ENCODE assay signal across 8 cellular contexts in genomic region chr6:151004415-151005024, GRCh38.
A peak's percentile ranks its signal among the peaks of the same experiment; 100 is the strongest.
DNase-seq lines count a peak whose midpoint lies in the region; FAIRE-seq and TF ChIP-seq lines count a peak whose summit lies in the region.

No MANE protein-coding gene starts in this region.

- H3K4me3 ChIP-seq in AG10803 (ENCODE audit: low read length): no peak overlapping the region
- peak overlapping the region; percentile 54 for H3K4me3 ChIP-seq in SK-N-MC
- no peak overlapping the region for H3K4me3 ChIP-seq in fibroblast of villous mesenchyme (ENCODE audit: low read depth, low read length)
- H3K4me3 ChIP-seq in stomach: no peak overlapping the region
- H3K4me3 ChIP-seq in BE2C (ENCODE audit: low read depth, low read length): no peak overlapping the region

- TF ChIP-seq CTCF in AG10803 (conservative IDR thresholded peaks at IDR 0.05; ENCODE audit: low read length) (no peak), fibroblast of villous mesenchyme (IDR thresholded peaks at IDR 0.05; ENCODE audit: insufficient read depth, low read depth, low read length) (no peak), stomach (IDR thresholded peaks at IDR 0.05) (no peak), BE2C (IDR thresholded peaks at IDR 0.05; ENCODE audit: low read depth, low read length) (no peak)

- intact Hi-C loops in stomach (cut with DNase I; ENCODE audit: low total_unique reads): loop anchor here (10.0 kb wide), 1 partner anchor 110 kb away; no protein-coding TSS in a partner anchor

- TF ChIP-seq POLR2A in stomach (IDR thresholded peaks at IDR 0.05) (no peak), GM12892 (IDR thresholded peaks at IDR 0.05; ENCODE audit: low read depth, low read length) (no peak)

- H3K9me3 ChIP-seq in SK-N-MC (ENCODE audit: low read depth, low read length) (no peaks in the 10 kb centered on the region), stomach (no peaks in the 10 kb centered on the region), BE2C (no peaks in the 10 kb centered on the region)

- no peak for FAIRE-seq in GM12892 (lab: Jason Lieb, UNC)

- peak overlapping the region; percentile 79 for H3K27ac ChIP-seq in SK-N-MC
- H3K27ac ChIP-seq in stomach: peak overlapping the region; percentile 11 to 73 (median 59)

- DNase-seq in AG10803 (ENCODE audit: low read depth) (peak; percentile 89), HPDE6-E6E7 (ENCODE audit: extremely low spot score) (peak; percentile 52), SK-N-MC (ENCODE audit: low read depth, low spot score) (peak; percentile 90), fibroblast of villous mesenchyme (ENCODE audit: low read depth) (peak; percentile 94), stomach (no peak), NCI-H187 (lab: John Stamatoyannopoulos, UW) (no peak), GM12892 (ENCODE audit: insufficient read length) (no peak), BE2C (no peak)

- WGBS in stomach, 5 donors: 8 to 26% (median 16%) methylated on average over 8 of the region's 8 CpGs

- no peak overlapping the region for H3K9ac ChIP-seq in SK-N-MC (ENCODE audit: insufficient read length)

- TF ChIP-seq EP300 in stomach (IDR thresholded peaks at IDR 0.05): no peak

- H3K4me1 ChIP-seq in stomach: peaks cover 11 to 30% (median 17%) of the 10 kb centered on the region in 4 donors
- H3K4me1 ChIP-seq in BE2C: no peaks in the 10 kb centered on the region

- H3K27me3 ChIP-seq in stomach (no peaks in the 10 kb centered on the region), BE2C (no peaks in the 10 kb centered on the region)

- no peaks in the 10 kb centered on the region for H3K36me3 ChIP-seq in SK-N-MC (ENCODE audit: insufficient read depth, low read length)
- no peaks in the 10 kb centered on the region for H3K36me3 ChIP-seq in stomach
- H3K36me3 ChIP-seq in BE2C: no peaks in the 10 kb centered on the region

Comparison
In these comparisons a context has a peak if more than half of its experiments do, and no peak if none do; other contexts are left out.
1. DNase-seq: peak in AG10803 (single experiment), HPDE6-E6E7 (single experiment), SK-N-MC (single experiment) and fibroblast of villous mesenchyme (single experiment); none in stomach (single experiment), NCI-H187 (0 of 2), GM12892 (single experiment) and BE2C (single experiment).